17 cellular contexts compared by ENCODE assay signal in genomic region chr19:18966304-18966703, GRCh38. TPM values are rescaled to one million over a fixed set of nuclear protein-coding genes. Genes with fewer than 3 reads are reported as not detected.
A peak's percentile ranks its signal among the peaks of the same experiment; 100 is the strongest.
DNase-seq lines count a peak whose midpoint lies in the region; ATAC-seq and TF ChIP-seq lines count a peak whose summit lies in the region.
"Had no signal": no experiment of that assay in that cellular context is flagged by ENCODE, and none has a peak within 500 bp of the region (broad histone marks: within the 10 kb centered on the region; RNA-seq: fewer than 3 reads in every experiment).

No MANE protein-coding gene starts in this region.

- no peaks in the 10 kb centered on the region for H3K9me2 ChIP-seq in GM23338 (ENCODE audit: insufficient read depth)
- no peaks in the 10 kb centered on the region for H3K9me2 ChIP-seq in PC-9 (ENCODE audit: insufficient read depth)

- H3K4me3 ChIP-seq in GM23338 (no peak overlapping the region), NB4 (ENCODE audit: low read depth, low read length) (no peak overlapping the region), PC-9 (no peak overlapping the region)
- H3K4me3 ChIP-seq: GM23248, uterus had no signal

- peak; percentile 27 for ATAC-seq in GM23338
- ATAC-seq: activated T-cell treated with anti-CD3 and anti-CD28 coated beads, Interleukin-2, amount 50 U/mL, for 4 hours; stimulated activated naive B cell treated with anti-CD40 and anti-IgM and Interleukin-4, amounts not matched to agents 10 μg/mL and 1 μg/mL and 100 μg/mL, for 72 hours had no signal

- no peaks in the 10 kb centered on the region for H3K9me3 ChIP-seq in PC-9 (ENCODE audit: insufficient read depth, low read depth)
- H3K9me3 ChIP-seq: uterus had no signal

- no peaks in the 10 kb centered on the region for H3K79me2 ChIP-seq in GM23338 (replicated peaks; ENCODE audit: insufficient read depth)
- H3K79me2 ChIP-seq in PC-9 (ENCODE audit: low read depth): no peaks in the 10 kb centered on the region

- H3K27me3 Mint-ChIP-seq in GM23338 (ENCODE audit: insufficient read depth, low read depth, poor library complexity) (peaks cover 14% of the 10 kb centered on the region), nephron (ENCODE audit: low read depth) (peaks cover 13% of the 10 kb centered on the region)

- no peaks in the 10 kb centered on the region for H3K27me3 ChIP-seq in GM23338 (ENCODE audit: insufficient read depth)
- H3K27me3 ChIP-seq in PC-9 (ENCODE audit: insufficient read depth, low read depth): no peaks in the 10 kb centered on the region
- H3K27me3 ChIP-seq: uterus had no signal

- H3K4me3 Mint-ChIP-seq in GM23338 (no peak overlapping the region; the same call in 2 of the 3 replicates), nephron (no peak overlapping the region)
- H3K4me3 Mint-ChIP-seq: activated naive CD8-positive, alpha-beta T cell treated with anti-CD3 and anti-CD28 coated beads, Interleukin-2, amount 10 ng/mL, durations not matched to agents 7 days and 5 days; activated T-cell treated with anti-CD3 and anti-CD28 coated beads, Interleukin-2, amount 50 U/mL, for 4 hours; central memory CD8-positive, alpha-beta T cell; stimulated activated naive B cell treated with anti-CD40 and anti-IgM and Interleukin-4, amounts not matched to agents 10 μg/mL and 1 μg/mL and 100 μg/mL, for 72 hours had no signal

- H3K36me3 ChIP-seq in GM23338 (ENCODE audit: insufficient read depth) (no peaks in the 10 kb centered on the region), PC-9 (ENCODE audit: low read depth) (no peaks in the 10 kb centered on the region)
- H3K36me3 ChIP-seq: uterus had no signal

- CTCF ChIA-PET in PC-9 (lab: Charles Lee): interaction anchor here (0.6 kb wide), 1 partner anchor 10 kb away, joined by 3 read pairs; no protein-coding TSS in a partner anchor

- H4K20me1 ChIP-seq in GM23338 (replicated peaks; ENCODE audit: insufficient read depth): no peaks in the 10 kb centered on the region
- H4K20me1 ChIP-seq in PC-9 (ENCODE audit: insufficient read depth): no peaks in the 10 kb centered on the region

- DNase-seq in GM23338 (ENCODE audit: low spot score): peak; percentile 77
- peak; percentile 60 for DNase-seq in NB4 (ENCODE audit: low read depth)
- DNase-seq in caudate nucleus (lab: John Stamatoyannopoulos, UW): no peak
- DNase-seq in PC-9: no peak
- no peak for DNase-seq in islet precursor cell
- no peak for DNase-seq in activated effector memory CD4-positive, alpha-beta T cell treated with anti-CD3 and anti-CD28 coated beads, Interleukin-2, amount 50 U/mL, for 16 hours
- DNase-seq: activated naive CD8-positive, alpha-beta T cell treated with anti-CD3 and anti-CD28 coated beads, Interleukin-2, amount 10 ng/mL, durations not matched to agents 7 days and 5 days; activated T-cell treated with anti-CD3 and anti-CD28 coated beads, Interleukin-2, amount 50 U/mL, for 4 hours; foreskin melanocyte; GM23248; NCI-H1436 treated with DMSO at 0.1 percent for 48 hours; SHP77; small intestine; stimulated activated naive B cell treated with anti-CD40 and anti-IgM and Interleukin-4, amounts not matched to agents 10 μg/mL and 1 μg/mL and 100 μg/mL, for 72 hours; uterus had no signal

- peaks cover 6% of the 10 kb centered on the region; the same call in 2 of the 3 replicates for H3K9me3 Mint-ChIP-seq in GM23338
- no peaks in the 10 kb centered on the region for H3K9me3 Mint-ChIP-seq in nephron
- H3K9me3 Mint-ChIP-seq: activated T-cell treated with anti-CD3 and anti-CD28 coated beads, Interleukin-2, amount 50 U/mL, for 4 hours; central memory CD8-positive, alpha-beta T cell; stimulated activated naive B cell treated with anti-CD40 and anti-IgM and Interleukin-4, amounts not matched to agents 10 μg/mL and 1 μg/mL and 100 μg/mL, for 72 hours had no signal

- H3F3A ChIP-seq in GM23338 (replicated peaks; ENCODE audit: low read depth): peaks cover 5% of the 10 kb centered on the region; the same call in 1 of the 2 replicates
- peaks cover 45% of the 10 kb centered on the region for H3F3A ChIP-seq in PC-9 (ENCODE audit: insufficient read depth, low read depth)

- BruUV-seq in PC-9 (replicated peaks; lab: Mats Ljungman, UMichigan): no TSS peak

- peak overlapping the region; percentile 52; the same call in 1 of the 2 replicates for H3K27ac Mint-ChIP-seq in GM23338
- H3K27ac Mint-ChIP-seq in nephron: peak overlapping the region in 2 of 3 experiments; percentile 70 to 80
- H3K27ac Mint-ChIP-seq: activated naive CD8-positive, alpha-beta T cell treated with anti-CD3 and anti-CD28 coated beads, Interleukin-2, amount 10 ng/mL, durations not matched to agents 7 days and 5 days; stimulated activated naive B cell treated with anti-CD40 and anti-IgM and Interleukin-4, amounts not matched to agents 10 μg/mL and 1 μg/mL and 100 μg/mL, for 72 hours had no signal

- H3K36me3 Mint-ChIP-seq in GM23338 (ENCODE audit: low read depth) (no peaks in the 10 kb centered on the region), nephron (ENCODE audit: low read depth) (no peaks in the 10 kb centered on the region)
- H3K36me3 Mint-ChIP-seq: activated naive CD8-positive, alpha-beta T cell treated with anti-CD3 and anti-CD28 coated beads, Interleukin-2, amount 10 ng/mL, durations not matched to agents 7 days and 5 days; stimulated activated naive B cell treated with anti-CD40 and anti-IgM and Interleukin-4, amounts not matched to agents 10 μg/mL and 1 μg/mL and 100 μg/mL, for 72 hours had no signal

- peaks cover 7% of the 10 kb centered on the region for H3K4me1 Mint-ChIP-seq in GM23338
- no peaks in the 10 kb centered on the region for H3K4me1 Mint-ChIP-seq in nephron

- peaks cover 1% of the 10 kb centered on the region for H3K4me1 ChIP-seq in GM23338 (ENCODE audit: insufficient read depth)
- peaks cover 37% of the 10 kb centered on the region for H3K4me1 ChIP-seq in PC-9 (replicated peaks; ENCODE audit: insufficient read depth)
- H3K4me1 ChIP-seq: uterus had no signal

- intact Hi-C loops in PC-9 (cut with micrococcal nuclease; ENCODE audit: unreplicated experiment): no loop called here

- H3K27ac ChIP-seq in GM23338 (ENCODE audit: low read depth) (peak overlapping the region; percentile 24; the same call in 1 of the 2 replicates), caudate nucleus (ENCODE audit: low read depth, low read length) (peak overlapping the region; percentile 26), PC-9 (no peak overlapping the region)
- H3K27ac ChIP-seq: GM23248, uterus had no signal

- TF ChIP-seq CTCF in GM23338 (conservative IDR thresholded peaks at IDR 0.05; ENCODE audit: low read depth in 2 of 2): no peak
- no peak for TF ChIP-seq CTCF in NB4 (IDR thresholded peaks at IDR 0.05; ENCODE audit: low read depth, low read length)
- no peak for TF ChIP-seq CTCF in nephron (IDR thresholded peaks at IDR 0.05; ENCODE audit: unreplicated experiment in 3 of 3)
- TF ChIP-seq CTCF in PC-9 (conservative IDR thresholded peaks at IDR 0.05): no peak

- H2AFZ ChIP-seq in GM23338: no peak overlapping the region
- no peak overlapping the region for H2AFZ ChIP-seq in PC-9
- H2AFZ ChIP-seq: GM23248 had no signal

- peak; percentile 54 for TF ChIP-seq POLR2A in NB4 (IDR thresholded peaks at IDR 0.05; ENCODE audit: extremely low read depth, insufficient read length)

- H3K4me2 ChIP-seq in GM23338: no peak overlapping the region
- no peak overlapping the region for H3K4me2 ChIP-seq in PC-9

- POLR2A ChIA-PET in PC-9 (lab: Charles Lee; ENCODE audit: unreplicated experiment): no interaction called here

TF ChIP-seq in GM23338, 12 proteins besides CTCF, POLR2A, EP300 and RAD21:
- TF ChIP-seq CREB1 (CRISPR knock-in tag; IDR thresholded peaks at IDR 0.05; ENCODE audit: low read depth) (no peak), POLR2AphosphoS5 (IDR thresholded peaks at IDR 0.05; ENCODE audit: low read depth) (peak; percentile 41; the same call in 1 of the 2 replicates), NANOG (IDR thresholded peaks at IDR 0.05; ENCODE audit: borderline replicate concordance) (no peak)

RNA-seq across cellular contexts. Expression of gene HOMER3, which starts 25.3 kb away (rescaled TPM):
- total RNA-seq in GM23338 (2014; rRNA removed; shearing (Covaris generic)): 23.5 and 38.4 TPM in 2 replicates
- polyA plus RNA-seq in GM23338 (2016; fragmentation: Nextera tagmentation; extraction: Ambion mirVana): 16.7 and 18.0 TPM in 2 replicates
- total RNA-seq in PC-9 (2021): 55.7 and 62.5 TPM in 2 replicates

RNA-seq across cellular contexts. Expression of gene DDX49, which starts 46.8 kb away (rescaled TPM):
- total RNA-seq in GM23338 (2014; rRNA removed; shearing (Covaris generic)): 49.6 and 75.3 TPM in 2 replicates
- polyA plus RNA-seq in GM23338 (2016; fragmentation: Nextera tagmentation; extraction: Ambion mirVana): 40.2 and 44.2 TPM in 2 replicates
- total RNA-seq in PC-9 (2021): 41.2 and 46.3 TPM in 2 replicates

RNA-seq across cellular contexts. Expression of gene COPE, which starts 47.1 kb away (rescaled TPM):
- total RNA-seq in GM23338 (2014; rRNA removed; shearing (Covaris generic)): 235 and 263 TPM in 2 replicates
- 263 and 269 TPM in 2 replicates for polyA plus RNA-seq in GM23338 (2016; fragmentation: Nextera tagmentation; extraction: Ambion mirVana)
- 190 and 221 TPM in 2 replicates for total RNA-seq in PC-9 (2021)

Comparison
In these comparisons a context has a peak if more than half of its experiments do, and no peak if none do; other contexts are left out.
1. DNase-seq: peak in GM23338 (single experiment) and NB4 (single experiment); none in caudate nucleus (0 of 61), PC-9 (0 of 2), islet precursor cell (single experiment) and activated effector memory CD4-positive, alpha-beta T cell treated with anti-CD3 and anti-CD28 coated beads, Interleukin-2, amount 50 U/mL, for 16 hours (single experiment).